1 cellular context compared by ENCODE assay signal in the genomic region with DNA sequence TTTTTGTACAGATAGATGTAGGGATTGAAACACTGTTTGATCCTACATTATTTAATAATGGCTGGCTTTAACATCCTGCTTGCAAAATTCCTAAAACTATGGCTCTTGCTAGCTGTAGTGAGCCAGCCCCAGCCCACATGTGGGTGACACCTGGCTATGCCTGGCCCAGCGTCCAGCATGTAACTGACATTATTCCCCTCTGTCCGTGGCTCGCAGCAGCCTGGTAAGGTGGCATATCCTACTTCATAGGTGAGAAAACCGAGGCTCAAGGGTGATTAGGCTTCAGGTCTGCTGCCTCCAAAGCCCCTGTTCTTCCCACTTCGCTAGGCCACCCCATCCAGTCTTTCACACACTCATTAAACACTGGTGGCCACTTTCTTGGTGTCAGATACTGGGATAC.
TF ChIP-seq lines count a peak whose summit lies in the region.

No MANE protein-coding gene starts in this region.

TF ChIP-seq in endothelial cell of umbilical vein, 7 proteins besides CTCF, POLR2A, EP300 and RAD21 (continued from another document):
- no peak for TF ChIP-seq JUN (IDR thresholded peaks at IDR 0.05; ENCODE audit: borderline replicate concordance, insufficient read depth, insufficient read length, low read depth)
- no peak for TF ChIP-seq MYC (IDR thresholded peaks at IDR 0.05; ENCODE audit: low read depth, low read length)
- no peak for TF ChIP-seq EZH2 (IDR thresholded peaks at IDR 0.05; ENCODE audit: borderline replicate concordance, low read depth, low read length, severe bottlenecking)
- TF ChIP-seq, protein P1, sequence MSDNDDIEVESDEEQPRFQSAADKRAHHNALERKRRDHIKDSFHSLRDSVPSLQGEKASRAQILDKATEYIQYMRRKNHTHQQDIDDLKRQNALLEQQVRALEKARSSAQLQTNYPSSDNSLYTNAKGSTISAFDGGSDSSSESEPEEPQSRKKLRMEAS (IDR thresholded peaks at IDR 0.05; ENCODE audit: insufficient read depth, insufficient read length), result no peak
- TF ChIP-seq POLR2AphosphoS5 (IDR thresholded peaks at IDR 0.05; ENCODE audit: insufficient read depth, low read depth, low read length), result no peak
- TF ChIP-seq FOS (IDR thresholded peaks at IDR 0.05; ENCODE audit: borderline replicate concordance, insufficient read depth, low read length), result no peak
